In genomic region chr22:17159504-17159951, GRCh38 we compare ENCODE assay signal across 1 cellular context.
TF ChIP-seq lines count a peak whose summit lies in the region.

No MANE protein-coding gene starts in this region.

TF ChIP-seq in HEK293, 187 proteins besides CTCF, POLR2A, EP300 and RAD21 (continued from another document):
- TF ChIP-seq ELK4 (IDR thresholded peaks at IDR 0.05; ENCODE audit: borderline replicate concordance, low read depth, low read length) (no peak), ZNF366 (tag by site-specific recombination; conservative IDR thresholded peaks at IDR 0.05) (no peak), ZNF274 (IDR thresholded peaks at IDR 0.05; ENCODE audit: low read length) (no peak), ZNF274 (tag by site-specific recombination; IDR thresholded peaks at IDR 0.05; ENCODE audit: borderline replicate concordance) (no peak), ZNF302 (tag by site-specific recombination; IDR thresholded peaks at IDR 0.05; ENCODE audit: low read depth) (no peak), YY2 (tag by site-specific recombination; IDR thresholded peaks at IDR 0.05) (0 out of 2 replicates have a peak, but pooled peaks have one; percentile 16), ZNF473 (tag by site-specific recombination; IDR thresholded peaks at IDR 0.05) (no peak), HOXD13 (CRISPR knock-in tag; IDR thresholded peaks at IDR 0.05; ENCODE audit: borderline replicate concordance) (0 out of 2 replicates have a peak, but pooled peaks have one; percentile 44), ZNF654 (tag by site-specific recombination; IDR thresholded peaks at IDR 0.05; ENCODE audit: low read depth) (no peak), SP7 (tag by site-specific recombination; IDR thresholded peaks at IDR 0.05) (no peak), ZNF221 (tag by site-specific recombination; IDR thresholded peaks at IDR 0.05; ENCODE audit: borderline replicate concordance) (no peak), ZNF777 (tag by site-specific recombination; IDR thresholded peaks at IDR 0.05; ENCODE audit: borderline replicate concordance) (peak; percentile 86; the same call in 1 of the 2 replicates), ZNF530 (tag by site-specific recombination; IDR thresholded peaks at IDR 0.05; ENCODE audit: low read depth) (no peak), KLF9 (tag by site-specific recombination; IDR thresholded peaks at IDR 0.05; ENCODE audit: low read depth) (peak; percentile 13; the same call in 1 of the 2 replicates), REST (tag by site-specific recombination; IDR thresholded peaks at IDR 0.05) (no peak), ZNF335 (tag by site-specific recombination; conservative IDR thresholded peaks at IDR 0.05) (peak; percentile 32), ZNF362 (tag by site-specific recombination; IDR thresholded peaks at IDR 0.05) (no peak), GLI2 (tag by site-specific recombination; IDR thresholded peaks at IDR 0.05; ENCODE audit: borderline replicate concordance, low read depth) (no peak), ZNF558 (tag by site-specific recombination; IDR thresholded peaks at IDR 0.05) (no peak), ZNF501 (tag by site-specific recombination; IDR thresholded peaks at IDR 0.05) (0 out of 2 replicates have a peak, but pooled peaks have one; percentile 25), ZNF341 (tag by site-specific recombination; IDR thresholded peaks at IDR 0.05; ENCODE audit: low read depth) (no peak), ZNF239 (tag by site-specific recombination; IDR thresholded peaks at IDR 0.05) (no peak), WT1 (tag by site-specific recombination; IDR thresholded peaks at IDR 0.05) (0 out of 2 replicates have a peak, but pooled peaks have one; percentile 13), ZNF121 (tag by site-specific recombination; IDR thresholded peaks at IDR 0.05) (no peak), ZFP37 (tag by site-specific recombination; IDR thresholded peaks at IDR 0.05) (no peak; the same call in 1 of the 2 replicates), ZNF10 (tag by site-specific recombination; IDR thresholded peaks at IDR 0.05) (no peak), ZFP41 (tag by site-specific recombination; IDR thresholded peaks at IDR 0.05; ENCODE audit: borderline replicate concordance) (no peak), ZXDB (tag by site-specific recombination; IDR thresholded peaks at IDR 0.05) (peak; percentile 2; the same call in 1 of the 2 replicates), ZNF423 (tag by site-specific recombination; IDR thresholded peaks at IDR 0.05) (no peak), PRDM2 (tag by site-specific recombination; IDR thresholded peaks at IDR 0.05; ENCODE audit: borderline replicate concordance) (0 out of 2 replicates have a peak, but pooled peaks have one; percentile 80), ZNF155 (tag by site-specific recombination; IDR thresholded peaks at IDR 0.05) (no peak), ZBTB48 (tag by site-specific recombination; IDR thresholded peaks at IDR 0.05) (no peak), OSR2 (tag by site-specific recombination; IDR thresholded peaks at IDR 0.05) (no peak), ZNF660 (tag by site-specific recombination; IDR thresholded peaks at IDR 0.05) (no peak), ZNF292 (tag by site-specific recombination; IDR thresholded peaks at IDR 0.05; ENCODE audit: borderline replicate concordance, low read depth) (no peak), ZNF510 (tag by site-specific recombination; IDR thresholded peaks at IDR 0.05; ENCODE audit: insufficient replicate concordance) (no peak), ZNF311 (tag by site-specific recombination; IDR thresholded peaks at IDR 0.05; ENCODE audit: borderline replicate concordance) (no peak), ZNF248 (tag by site-specific recombination; IDR thresholded peaks at IDR 0.05) (no peak), ZFP69B (tag by site-specific recombination; IDR thresholded peaks at IDR 0.05) (no peak), INSM2 (tag by site-specific recombination; IDR thresholded peaks at IDR 0.05) (0 out of 2 replicates have a peak, but pooled peaks have one; percentile 24), ZNF623 (tag by site-specific recombination; IDR thresholded peaks at IDR 0.05) (no peak)
